Comparison of ENCODE assay signal across 8 cellular contexts in the genomic region with DNA sequence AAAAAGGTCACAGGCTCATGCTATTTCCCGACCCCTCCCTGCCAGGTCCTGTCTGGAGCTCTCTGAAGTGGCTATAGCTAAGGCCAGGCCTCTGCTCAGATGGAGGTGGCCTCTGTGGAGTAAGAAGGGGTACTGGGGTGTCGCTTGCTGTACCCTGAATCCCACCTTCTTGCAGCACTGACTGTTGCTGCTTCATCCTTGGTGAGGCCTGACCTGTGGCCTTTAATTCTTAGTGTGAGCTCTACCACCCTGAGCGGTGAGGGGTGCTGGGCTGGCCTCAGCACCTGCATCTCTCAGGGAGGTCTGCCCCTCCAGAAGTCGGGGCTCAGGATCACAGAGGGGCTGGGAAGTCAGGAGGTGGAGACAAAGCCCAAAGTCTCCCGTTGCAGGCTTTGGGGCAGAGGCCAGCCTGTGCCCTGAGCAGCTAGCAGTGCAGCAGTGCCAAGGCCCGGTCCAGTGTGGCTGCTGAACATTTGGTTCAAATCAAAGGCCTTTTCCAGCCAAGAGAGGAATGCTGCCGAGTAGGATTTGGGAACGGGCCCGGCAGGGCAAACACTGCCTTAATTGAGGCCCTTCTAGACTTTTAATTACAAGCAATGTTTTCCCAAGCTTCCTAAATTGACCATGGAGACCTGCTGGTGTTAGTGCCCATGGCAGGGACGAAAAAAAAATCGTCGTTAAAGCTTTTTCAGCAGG.
DNase-seq lines count a peak whose midpoint lies in the region; ATAC-seq lines count a peak whose summit lies in the region.
"Had no signal": no experiment of that assay in that cellular context is flagged by ENCODE, and none has a peak within 500 bp of the region (broad histone marks: within the 10 kb centered on the region; RNA-seq: fewer than 3 reads in every experiment).

No MANE protein-coding gene starts in this region.

- no peaks in the 10 kb centered on the region for H3K79me1 ChIP-seq in mesenchymal stem cell (replicated peaks; ENCODE audit: low read length, poor library complexity, severe bottlenecking)

- H3K14ac ChIP-seq in mesenchymal stem cell (ENCODE audit: low read length in 2 of 2): peak overlapping the region in 1 of 2 experiments; percentile 45

- ATAC-seq in HG03025 (IDR thresholded peaks at IDR 0.05; ENCODE audit: low FRiP score, unreplicated experiment) (no peak), GM19397 (IDR thresholded peaks at IDR 0.05; ENCODE audit: unreplicated experiment) (no peak)
- ATAC-seq: activated T-cell treated with anti-CD3 and anti-CD28 coated beads, Interleukin-2, amount 50 U/mL, for 4 hours had no signal

- peak overlapping the region; percentile 82 for H3K9ac ChIP-seq in mesenchymal stem cell (ENCODE audit: low read length)

- H3K4me3 ChIP-seq in mesenchymal stem cell (ENCODE audit: insufficient read depth in 1 of 2, low read depth in 1 of 2, low read length in 2 of 2): no peak overlapping the region
- H3K4me3 ChIP-seq in thymus (ENCODE audit: low read length): no peak overlapping the region

- peak overlapping the region; percentile 78 for H2BK120ac ChIP-seq in mesenchymal stem cell (ENCODE audit: low read depth, low read length)

- peak overlapping the region; percentile 92 for H2BK5ac ChIP-seq in mesenchymal stem cell (ENCODE audit: low read depth, low read length, poor library complexity, severe bottlenecking)

- DNase-seq in NCI-H69 (lab: John Stamatoyannopoulos, UW) (peak; percentile 86), dedifferentiated amniotic fluid mesenchymal stem cell (ENCODE audit: extremely low spot score) (peak; percentile 65), mesenchymal stem cell (no peak), iPS-NIHi11 (ENCODE audit: low spot score) (no peak)
- DNase-seq: activated T-cell treated with anti-CD3 and anti-CD28 coated beads, Interleukin-2, amount 50 U/mL, for 4 hours had no signal

- peak overlapping the region; percentile 40 to 86 for H3K18ac ChIP-seq in mesenchymal stem cell (ENCODE audit: low read depth in 1 of 2, low read length in 2 of 2)

- H2AK5ac ChIP-seq in mesenchymal stem cell (ENCODE audit: low read length, severe bottlenecking): peak overlapping the region; percentile 80

- no peak overlapping the region for H2AFZ ChIP-seq in mesenchymal stem cell (ENCODE audit: low read depth, low read length)

- H3K27ac ChIP-seq in mesenchymal stem cell (ENCODE audit: low read length, poor library complexity, severe bottlenecking) (peak overlapping the region; percentile 99), thymus (ENCODE audit: low read depth) (peak overlapping the region; percentile 56)

- H3K4me1 ChIP-seq in mesenchymal stem cell (ENCODE audit: control insufficient read depth, insufficient read depth, low read depth, low read length) (peaks cover 66% of the 10 kb centered on the region), thymus (ENCODE audit: control insufficient read depth, insufficient read depth, low read length) (peaks cover 21% of the 10 kb centered on the region)

- peak overlapping the region; percentile 82 for H2BK15ac ChIP-seq in mesenchymal stem cell (ENCODE audit: low read depth, poor library complexity, severe bottlenecking)

- peak overlapping the region; percentile 87 to 96 for H2BK12ac ChIP-seq in mesenchymal stem cell (ENCODE audit: low read length in 2 of 2)

- whole genome bisulfite sequencing in mesenchymal stem cell: 81% methylated on average over 12 of the region's 12 CpGs
- 79% methylated on average over 12 of the region's 12 CpGs for WGBS in thymus

- H4K91ac ChIP-seq in mesenchymal stem cell (ENCODE audit: low read length): peak overlapping the region; percentile 92

- H3K4me2 ChIP-seq in mesenchymal stem cell (ENCODE audit: low read length, poor library complexity, severe bottlenecking): no peak overlapping the region

- H4K8ac ChIP-seq in mesenchymal stem cell (ENCODE audit: low read length): peak overlapping the region; percentile 42

- H3K27me3 ChIP-seq in mesenchymal stem cell (ENCODE audit: control insufficient read depth in 1 of 2, insufficient read depth in 1 of 2, low read length in 2 of 2) (no peaks in the 10 kb centered on the region), thymus (ENCODE audit: control insufficient read depth, insufficient read depth) (no peaks in the 10 kb centered on the region)

- peak overlapping the region; percentile 37 to 83 for H3K4ac ChIP-seq in mesenchymal stem cell (ENCODE audit: low read depth in 1 of 2, low read length in 2 of 2)

- no peak overlapping the region for H3K23ac ChIP-seq in mesenchymal stem cell (ENCODE audit: low read length in 2 of 2)

- H3K9me3 ChIP-seq in mesenchymal stem cell (ENCODE audit: control insufficient read depth, low read length) (no peaks in the 10 kb centered on the region), thymus (ENCODE audit: control insufficient read depth) (no peaks in the 10 kb centered on the region)

- H3K36me3 ChIP-seq in mesenchymal stem cell (ENCODE audit: control insufficient read depth in 1 of 2, insufficient read depth in 2 of 2, low read depth in 1 of 2, low read length in 2 of 2) (no peaks in the 10 kb centered on the region), thymus (ENCODE audit: control insufficient read depth, insufficient read depth) (no peaks in the 10 kb centered on the region)

Comparison
In these comparisons a context has a peak if more than half of its experiments do, and no peak if none do; other contexts are left out.
1. DNase-seq: peak in NCI-H69 (single experiment) and dedifferentiated amniotic fluid mesenchymal stem cell (single experiment); none in mesenchymal stem cell (single experiment) and iPS-NIHi11 (single experiment).